22 cellular contexts compared by ENCODE assay signal in genomic region chr6:38959138-38959537, GRCh38.
"Had no signal": no experiment of that assay in that cellular context is flagged by ENCODE, and none has a peak within 500 bp of the region (broad histone marks: within the 10 kb centered on the region; RNA-seq: fewer than 3 reads in every experiment).

No MANE protein-coding gene starts in this region.

- FAIRE-seq: kidney had no signal

- H3K27ac Mint-ChIP-seq: dendritic cell treated with granulocyte-macrophage colony-stimulating factor and Interleukin-4, amounts not matched to agents 40 ng/mL and 50 ng/mL, for 4 days; endodermal cell; memory B cell; natural killer cell; stimulated activated naive CD8-positive, alpha-beta T cell treated with anti-CD3 and anti-CD28 coated beads, Interleukin-15, amount 100 ng/mL, for 72 hours had no signal

- DNase-seq: effector CD8-positive, alpha-beta T cell; endodermal cell; foreskin fibroblast; gastrocnemius medialis; head of caudate nucleus; kidney; natural killer cell; pancreas; stimulated activated CD4-positive, alpha-beta T cell treated with anti-CD3 and anti-CD28 coated beads, Interleukin-12 subunit alpha, Interleukin-12 subunit beta, amount 100 ng/mL, for 4 hours; stimulated activated CD4-positive, alpha-beta T cell treated with anti-CD3 and anti-CD28 coated beads, Interleukin-1b, Interleukin-23, amount 100 ng/mL, for 48 hours; stimulated activated CD4-positive, alpha-beta T cell treated with anti-CD3 and anti-CD28 coated beads, Interleukin-4, amount 100 ng/mL, for 1 hour; stimulated activated CD8-positive, alpha-beta memory T cell treated with anti-CD3 and anti-CD28 coated beads, Interleukin-4, amount 100 ng/mL, for 48 hours; stimulated activated naive CD4-positive, alpha-beta T cell; stimulated activated naive CD8-positive, alpha-beta T cell treated with anti-CD3 and anti-CD28 coated beads, Interleukin-15, amount 100 ng/mL, for 72 hours; transverse colon; upper lobe of right lung; uterus had no signal

- ATAC-seq: esophagus mucosa; gastrocnemius medialis; left lobe of liver; natural killer cell; pancreas; sciatic nerve; stimulated activated naive CD8-positive, alpha-beta T cell treated with anti-CD3 and anti-CD28 coated beads, Interleukin-15, amount 100 ng/mL, for 72 hours; upper lobe of right lung had no signal

- H3K36me3 Mint-ChIP-seq: natural killer cell had no signal
